Comparison of ENCODE assay signal across 14 cellular contexts in genomic region chr2:240800241-240800640, GRCh38. TPM values are rescaled to one million over a fixed set of nuclear protein-coding genes. Genes with fewer than 3 reads are reported as not detected.
DNase-seq lines count a peak whose midpoint lies in the region; ATAC-seq and TF ChIP-seq lines count a peak whose summit lies in the region.
"Had no signal": no experiment of that assay in that cellular context is flagged by ENCODE, and none has a peak within 500 bp of the region (broad histone marks: within the 10 kb centered on the region; RNA-seq: fewer than 3 reads in every experiment).

No MANE protein-coding gene starts in this region.

- no peaks in the 10 kb centered on the region for H3K9me3 Mint-ChIP-seq in natural killer cell treated with Interleukin-12 subunit alpha and Interleukin-12 subunit beta and Interleukin-15 and Interleukin-18, amount 100 ng/mL, for 72 hours
- H3K9me3 Mint-ChIP-seq in natural killer cell (no peaks in the 10 kb centered on the region), nephron progenitor cell (peaks cover 20% of the 10 kb centered on the region)

- DNase-seq in natural killer cell treated with Interleukin-12 subunit alpha and Interleukin-12 subunit beta and Interleukin-15 and Interleukin-18, amount 100 ng/mL, for 72 hours (ENCODE audit: low spot score): peak; percentile 41
- DNase-seq in natural killer cell: no peak
- DNase-seq in foreskin melanocyte: peak; percentile 32
- no peak for DNase-seq in nephron progenitor cell
- no peak for DNase-seq in RPMI8226
- no peak for DNase-seq in foreskin keratinocyte
- DNase-seq in DMS 273 (lab: John Stamatoyannopoulos, UW; ENCODE audit: unreplicated experiment): no peak
- DNase-seq: DMS79, NCI-H1092, NCI-H69, SJCRH30 had no signal

- H3K27me3 Mint-ChIP-seq in natural killer cell treated with Interleukin-12 subunit alpha and Interleukin-12 subunit beta and Interleukin-15 and Interleukin-18, amount 100 ng/mL, for 72 hours: peaks cover 29 to 57% of the 10 kb centered on the region in 2 donors
- H3K27me3 Mint-ChIP-seq in natural killer cell (ENCODE audit: low read depth in 2 of 2): peaks cover 23 to 32% of the 10 kb centered on the region in 2 donors
- H3K27me3 Mint-ChIP-seq in nephron progenitor cell (ENCODE audit: low read depth, poor library complexity): peaks cover 18% of the 10 kb centered on the region

- no peaks in the 10 kb centered on the region for H3K4me1 ChIP-seq in foreskin keratinocyte
- H3K4me1 ChIP-seq: ascending aorta had no signal

- H3K36me3 Mint-ChIP-seq in natural killer cell treated with Interleukin-12 subunit alpha and Interleukin-12 subunit beta and Interleukin-15 and Interleukin-18, amount 100 ng/mL, for 72 hours: no peaks in the 10 kb centered on the region
- H3K36me3 Mint-ChIP-seq in natural killer cell: no peaks in the 10 kb centered on the region
- H3K36me3 Mint-ChIP-seq in nephron progenitor cell (ENCODE audit: low read depth): peaks cover 5% of the 10 kb centered on the region

- H3K4me3 Mint-ChIP-seq in natural killer cell treated with Interleukin-12 subunit alpha and Interleukin-12 subunit beta and Interleukin-15 and Interleukin-18, amount 100 ng/mL, for 72 hours: no peak overlapping the region
- no peak overlapping the region for H3K4me3 Mint-ChIP-seq in natural killer cell
- H3K4me3 Mint-ChIP-seq in nephron progenitor cell: no peak overlapping the region

- no peak for ATAC-seq in natural killer cell treated with Interleukin-12 subunit alpha and Interleukin-12 subunit beta and Interleukin-15 and Interleukin-18, amount 100 ng/mL, for 72 hours
- ATAC-seq in natural killer cell (no peak), HG02642 (IDR thresholded peaks at IDR 0.05; ENCODE audit: poor library complexity, unreplicated experiment) (no peak), foreskin keratinocyte (no peak)

- no peaks in the 10 kb centered on the region for H3K4me1 Mint-ChIP-seq in natural killer cell treated with Interleukin-12 subunit alpha and Interleukin-12 subunit beta and Interleukin-15 and Interleukin-18, amount 100 ng/mL, for 72 hours (ENCODE audit: low read depth in 2 of 2)
- H3K4me1 Mint-ChIP-seq in natural killer cell (no peaks in the 10 kb centered on the region), nephron progenitor cell (peaks cover 48% of the 10 kb centered on the region)

- peaks cover 33% of the 10 kb centered on the region for H3K27me3 ChIP-seq in foreskin keratinocyte
- H3K27me3 ChIP-seq: ascending aorta, SJCRH30 had no signal

- no peak overlapping the region for H3K27ac ChIP-seq in foreskin keratinocyte
- H3K27ac ChIP-seq: ascending aorta, epithelial cell of prostate, SJCRH30 had no signal

- intact Hi-C loops in natural killer cell (cut with micrococcal nuclease): no loop called here

- no peak overlapping the region for H3K27ac Mint-ChIP-seq in natural killer cell treated with Interleukin-12 subunit alpha and Interleukin-12 subunit beta and Interleukin-15 and Interleukin-18, amount 100 ng/mL, for 72 hours
- H3K27ac Mint-ChIP-seq in natural killer cell: no peak overlapping the region
- peak overlapping the region; percentile 33 for H3K27ac Mint-ChIP-seq in nephron progenitor cell

- no peak for TF ChIP-seq CTCF in natural killer cell (IDR thresholded peaks at IDR 0.05)
- no peak for TF ChIP-seq CTCF in nephron progenitor cell (IDR thresholded peaks at IDR 0.05)
- no peak for TF ChIP-seq CTCF in foreskin keratinocyte (conservative IDR thresholded peaks at IDR 0.05)

RNA-seq across cellular contexts. Expression of gene KIF1A, which starts 19.8 kb away (rescaled TPM):
- total RNA-seq in natural killer cell treated with Interleukin-12 subunit alpha and Interleukin-12 subunit beta and Interleukin-15 and Interleukin-18, amount 100 ng/mL, for 72 hours: under 1 TPM in 1 of 2 donors, not detected in 1; 0.45 TPM
- under 1 TPM in 1 of 3 donors, not detected in 2; 0.09 TPM for total RNA-seq in natural killer cell
- total RNA-seq in foreskin keratinocyte: not detected in 2 replicates
- polyA plus RNA-seq in foreskin keratinocyte: not detected in 2 replicates

Comparison
In these comparisons a context has a peak if more than half of its experiments do, and no peak if none do; other contexts are left out.
1. DNase-seq: peak in natural killer cell treated with Interleukin-12 subunit alpha and Interleukin-12 subunit beta and Interleukin-15 and Interleukin-18, amount 100 ng/mL, for 72 hours (single experiment) and foreskin melanocyte (single experiment); none in natural killer cell (single experiment), nephron progenitor cell (single experiment), RPMI8226 (single experiment), foreskin keratinocyte (0 of 2) and DMS 273 (single experiment).